23 cellular contexts compared by ENCODE assay signal in genomic region chr7:40482794-40483374, GRCh38.
"Had no signal": no experiment of that assay in that cellular context is flagged by ENCODE, and none has a peak within 500 bp of the region (broad histone marks: within the 10 kb centered on the region; RNA-seq: fewer than 3 reads in every experiment).

No MANE protein-coding gene starts in this region.

- H3K27me3 ChIP-seq: esophagus muscularis mucosa, vagina had no signal

- H3K4me1 ChIP-seq: esophagus muscularis mucosa, vagina had no signal

- H3K4me3 ChIP-seq: esophagus muscularis mucosa, thoracic aorta, vagina had no signal

- H3K27ac Mint-ChIP-seq: activated CD8-positive, alpha-beta T cell treated with anti-CD3 and anti-CD28 coated beads, Interleukin-2, amount 10 ng/mL, durations not matched to agents 7 days and 5 days; activated naive CD4-positive, alpha-beta T cell treated with anti-CD3 and anti-CD28 coated beads, Interleukin-2, amount 50 U/mL, for 72 hours; brain; naive B cell; type B pancreatic cell had no signal

- H3K27me3 Mint-ChIP-seq: brain, naive B cell, type B pancreatic cell had no signal

- H3K9me3 Mint-ChIP-seq: activated naive CD4-positive, alpha-beta T cell treated with anti-CD3 and anti-CD28 coated beads, Interleukin-2, amount 50 U/mL, for 72 hours; brain; naive B cell; type B pancreatic cell had no signal

- H3K9me3 ChIP-seq: esophagus muscularis mucosa, thoracic aorta, vagina had no signal

- H3K4me1 Mint-ChIP-seq: brain, naive B cell, neural crest cell had no signal

- H3K36me3 Mint-ChIP-seq: activated naive CD4-positive, alpha-beta T cell treated with anti-CD3 and anti-CD28 coated beads, Interleukin-2, amount 50 U/mL, for 72 hours; brain; naive B cell; type B pancreatic cell had no signal

- H3K36me3 ChIP-seq: esophagus muscularis mucosa, thoracic aorta, vagina, WERI-Rb-1 had no signal

- H3K27ac ChIP-seq: esophagus muscularis mucosa, thoracic aorta, vagina, WERI-Rb-1 had no signal

- DNase-seq: activated CD4-positive, alpha-beta T cell treated with anti-CD3 and anti-CD28 coated beads for 1 hour; activated CD4-positive, alpha-beta T cell treated with anti-CD3 and anti-CD28 coated beads, Interleukin-2, amount 50 U/mL, for 1 hour; activated CD8-positive, alpha-beta T cell treated with anti-CD3 and anti-CD28 coated beads, Interleukin-2, amount 10 ng/mL, durations not matched to agents 7 days and 5 days; activated gamma-delta T cell treated with Interleukin-2 at 50 U/mL for 16 hours; activated T-cell treated with anti-CD3 and anti-CD28 coated beads, Interleukin-2, amount 50 U/mL, for 1 hour; aorta; effector CD8-positive, alpha-beta T cell; foreskin melanocyte; glutamatergic neuron; hypothalamus; naive B cell; retina; stimulated activated CD4-positive, alpha-beta T cell treated with anti-CD3 and anti-CD28 coated beads, Interleukin-4, amount 100 ng/mL, for 24 hours; stimulated activated naive CD4-positive, alpha-beta T cell treated with Interleukin-2 at 50 U/mL for 16 hours; T-helper 1 cell; WERI-Rb-1 had no signal

- H3K4me3 Mint-ChIP-seq: activated CD8-positive, alpha-beta T cell treated with anti-CD3 and anti-CD28 coated beads, Interleukin-2, amount 10 ng/mL, durations not matched to agents 7 days and 5 days; brain; naive B cell; neural crest cell; type B pancreatic cell had no signal

- ATAC-seq: activated CD8-positive, alpha-beta T cell treated with anti-CD3 and anti-CD28 coated beads, Interleukin-2, amount 10 ng/mL, durations not matched to agents 7 days and 5 days; activated naive CD4-positive, alpha-beta T cell treated with anti-CD3 and anti-CD28 coated beads, Interleukin-2, amount 50 U/mL, for 72 hours had no signal
